ENCODE assay signal across 34 cellular contexts in genomic region chr11:6030658-6031057, GRCh38.
"Had no signal": no experiment of that assay in that cellular context is flagged by ENCODE, and none has a peak within 500 bp of the region (broad histone marks: within the 10 kb centered on the region; RNA-seq: fewer than 3 reads in every experiment).

A gene with protein sequence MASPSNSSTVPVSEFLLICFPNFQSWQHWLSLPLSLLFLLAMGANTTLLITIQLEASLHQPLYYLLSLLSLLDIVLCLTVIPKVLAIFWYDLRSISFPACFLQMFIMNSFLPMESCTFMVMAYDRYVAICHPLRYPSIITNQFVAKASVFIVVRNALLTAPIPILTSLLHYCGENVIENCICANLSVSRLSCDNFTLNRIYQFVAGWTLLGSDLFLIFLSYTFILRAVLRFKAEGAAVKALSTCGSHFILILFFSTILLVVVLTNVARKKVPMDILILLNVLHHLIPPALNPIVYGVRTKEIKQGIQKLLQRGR (minus strand): TSS chr11:6030758. CDS start chr11:6027692, 3,066 bp downstream.

- H3K27me3 ChIP-seq: MG63 had no signal

- DNase-seq: Karpas-422, Kasumi-1, MG63, MM.1S, MV-4-11, NCI-H1048, NCI-H1092, NCI-H1092 treated with DMSO at 0.1 percent for 48 hours, NCI-H1105, NCI-H1105 treated with DMSO at 0.1 percent for 48 hours, NCI-H1417, NCI-H1417 treated with DMSO at 0.1 percent for 48 hours, NCI-H1436, NCI-H1436 treated with DMSO at 0.1 percent for 48 hours, NCI-H146, NCI-H1694, NCI-H1694 treated with DMSO at 0.1 percent for 48 hours, NCI-H187, NCI-H187 treated with DMSO at 0.1 percent for 48 hours, NCI-H1930, NCI-H2029, NCI-H2029 treated with DMSO at 0.1 percent for 48 hours, NCI-H2081, NCI-H2081 treated with DMSO at 0.1 percent for 48 hours, NCI-H2107, NCI-H2171, NCI-H2171 treated with DMSO at 0.1 percent for 48 hours, NCI-H2227 treated with DMSO at 0.1 percent for 48 hours, NCI-H226, NCI-H345, NCI-H446, NCI-H446 treated with DMSO at 0.1 percent for 48 hours, NCI-H510A, NCI-H510A treated with DMSO at 0.1 percent for 48 hours had no signal

- H3K36me3 ChIP-seq: MG63 had no signal

- H3K4me3 ChIP-seq: MG63 had no signal

- H3K9me3 ChIP-seq: MG63 had no signal
